16 cellular contexts compared by ENCODE assay signal in genomic region chr4:172975651-172976229, GRCh38.
"Had no signal": no experiment of that assay in that cellular context is flagged by ENCODE, and none has a peak within 500 bp of the region (broad histone marks: within the 10 kb centered on the region; RNA-seq: fewer than 3 reads in every experiment).

No MANE protein-coding gene starts in this region.

- H3K27ac ChIP-seq: ascending aorta, colonic mucosa, psoas muscle, tibial artery, WERI-Rb-1 had no signal

- H3K36me3 ChIP-seq: ascending aorta, colonic mucosa, tibial artery, WERI-Rb-1 had no signal

- DNase-seq: activated CD4-positive, alpha-beta T cell treated with anti-CD3 and anti-CD28 coated beads, Interleukin-2, amount 50 U/mL, for 4 hours; activated gamma-delta T cell; colonic mucosa; erythroblast; head of caudate nucleus; immature natural killer cell; mucosa of descending colon; naive B cell; psoas muscle; right cardiac atrium; stimulated activated CD4-positive, alpha-beta T cell treated with anti-CD3 and anti-CD28 coated beads, Interleukin-2, amount 100 ng/mL, for 24 hours; stimulated activated naive CD4-positive, alpha-beta T cell treated with Interleukin-2 at 50 U/mL for 16 hours; substantia nigra; tibial artery; WERI-Rb-1 had no signal

- H3K4me3 ChIP-seq: ascending aorta, colonic mucosa, mucosa of descending colon, psoas muscle, tibial artery had no signal

- H3K9me3 ChIP-seq: ascending aorta, colonic mucosa, mucosa of descending colon, psoas muscle, tibial artery had no signal

- H3K4me1 ChIP-seq: ascending aorta, colonic mucosa, psoas muscle, tibial artery had no signal

- H3K27me3 ChIP-seq: ascending aorta, colonic mucosa, tibial artery had no signal

- ATAC-seq: mucosa of descending colon, psoas muscle, right cardiac atrium had no signal
